22 cellular contexts compared by ENCODE assay signal in the genomic region with DNA sequence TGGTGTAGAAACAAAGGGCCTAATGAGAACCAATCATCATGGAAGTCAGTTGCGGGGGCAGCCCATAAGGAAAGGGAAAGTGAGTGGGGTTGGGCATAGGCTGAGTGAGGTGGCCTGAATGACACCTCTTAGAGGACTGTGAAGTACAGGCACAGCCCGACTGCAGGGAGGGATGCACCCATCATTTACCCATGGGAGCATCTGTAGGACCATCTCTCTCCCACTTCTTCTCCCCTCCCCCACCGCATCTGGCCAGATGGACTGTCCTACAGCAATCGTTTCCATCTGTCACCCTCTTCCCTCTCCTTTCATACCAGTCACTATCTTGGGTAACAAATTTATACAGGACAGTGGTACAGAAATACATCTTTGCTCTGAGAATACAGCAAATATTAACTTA. TPM values are rescaled to one million over a fixed set of nuclear protein-coding genes. Genes with fewer than 3 reads are reported as not detected.
A peak's percentile ranks its signal among the peaks of the same experiment; 100 is the strongest.
DNase-seq lines count a peak whose midpoint lies in the region; ATAC-seq and TF ChIP-seq lines count a peak whose summit lies in the region.
"Had no signal": no experiment of that assay in that cellular context is flagged by ENCODE, and none has a peak within 500 bp of the region (broad histone marks: within the 10 kb centered on the region; RNA-seq: fewer than 3 reads in every experiment).

No MANE protein-coding gene starts in this region.

- no peak for ATAC-seq in GM18861 (IDR thresholded peaks at IDR 0.05; ENCODE audit: unreplicated experiment)

- no peaks in the 10 kb centered on the region for H3K27me3 ChIP-seq in subcutaneous abdominal adipose tissue (ENCODE audit: control insufficient read depth in 5 of 5, insufficient read depth in 4 of 5, low read length in 5 of 5)

- DNase-seq in NCI-H2171 treated with DMSO at 0.1 percent for 48 hours (lab: John Stamatoyannopoulos, UW) (peak; percentile 2), NCI-H2171 (lab: John Stamatoyannopoulos, UW) (no peak), NCI-H69 (lab: John Stamatoyannopoulos, UW) (peak; percentile 78), glutamatergic neuron (peak; percentile 63), GM10266 (ENCODE audit: extremely low spot score) (no peak), DMS153 (lab: John Stamatoyannopoulos, UW) (no peak)
- DNase-seq: 8988T; C1 segment of cervical spinal cord; Calu3; CD8-positive, alpha-beta memory T cell; EL; GF-D8; NCI-H1092; NCI-H1436; NCI-H187 treated with DMSO at 0.1 percent for 48 hours; NCI-H226; NCI-H510A treated with DMSO at 0.1 percent for 48 hours; SHP77 treated with DMSO at 0.1 percent for 48 hours had no signal

- peaks cover 0 to 1% (median 0%) of the 10 kb centered on the region in 5 donors for H3K9me3 ChIP-seq in subcutaneous abdominal adipose tissue (ENCODE audit: control insufficient read depth in 5 of 5, low read length in 5 of 5)

- H3K36me3 Mint-ChIP-seq in glutamatergic neuron (ENCODE audit: unreplicated experiment) = peaks cover 11% of the 10 kb centered on the region

- H3K4me3 Mint-ChIP-seq in glutamatergic neuron (ENCODE audit: unreplicated experiment) = peak overlapping the region; percentile 53

- H3K27me3 Mint-ChIP-seq in glutamatergic neuron (ENCODE audit: unreplicated experiment) = peaks cover 2% of the 10 kb centered on the region

- H3K27ac Mint-ChIP-seq in glutamatergic neuron (ENCODE audit: unreplicated experiment) = peak overlapping the region; percentile 91

- no peak overlapping the region for H3K9ac ChIP-seq in subcutaneous abdominal adipose tissue (ENCODE audit: low read length in 5 of 5)

- TF ChIP-seq CTCF in glutamatergic neuron (IDR thresholded peaks at IDR 0.05; ENCODE audit: partially characterized antibody, unreplicated experiment) (no peak), GM10266 (IDR thresholded peaks at IDR 0.05; ENCODE audit: control insufficient read depth, insufficient read depth, low read depth, missing control alignments) (no peak)

- H3K36me3 ChIP-seq in subcutaneous abdominal adipose tissue (ENCODE audit: control insufficient read depth in 5 of 5, insufficient read depth in 5 of 5, low read length in 5 of 5) = peaks cover 4 to 16% (median 10%) of the 10 kb centered on the region in 5 donors

- peaks cover 34% of the 10 kb centered on the region for H3K4me1 Mint-ChIP-seq in glutamatergic neuron (ENCODE audit: low read depth, unreplicated experiment)

- peak overlapping the region; percentile 28 for H3K27ac ChIP-seq in subcutaneous abdominal adipose tissue (ENCODE audit: low read depth, low read length)
- H3K27ac ChIP-seq: RWPE1, SK-N-MC had no signal

- H3K4me3 ChIP-seq in subcutaneous abdominal adipose tissue (ENCODE audit: low read depth in 1 of 5, low read length in 5 of 5) = no peak overlapping the region
- H3K4me3 ChIP-seq: SK-N-MC had no signal

- peaks cover 2 to 55% (median 35%) of the 10 kb centered on the region in 5 donors for H3K4me1 ChIP-seq in subcutaneous abdominal adipose tissue (ENCODE audit: control insufficient read depth in 5 of 5, insufficient read depth in 5 of 5, low read length in 5 of 5)

- H3K9me3 Mint-ChIP-seq in glutamatergic neuron (ENCODE audit: unreplicated experiment) = peaks cover 8% of the 10 kb centered on the region

RNA-seq across cellular contexts. Expression of gene STBD1, which starts 4.2 kb away (rescaled TPM):
- total RNA-seq in glutamatergic neuron (ENCODE audit: unreplicated experiment) = 15.9 TPM

RNA-seq across cellular contexts. Expression of gene FAM47E, which starts 59.2 kb away (rescaled TPM):
- 2.9 TPM for total RNA-seq in glutamatergic neuron (ENCODE audit: unreplicated experiment)
- total RNA-seq: CD8-positive, alpha-beta memory T cell had no signal

Comparison
In these comparisons a context has a peak if more than half of its experiments do, and no peak if none do; other contexts are left out.
1. DNase-seq: peak in NCI-H2171 treated with DMSO at 0.1 percent for 48 hours (single experiment), NCI-H69 (single experiment) and glutamatergic neuron (single experiment); none in NCI-H2171 (single experiment), GM10266 (single experiment) and DMS153 (single experiment).